Comparison of ENCODE assay signal across 12 cellular contexts in the genomic region with DNA sequence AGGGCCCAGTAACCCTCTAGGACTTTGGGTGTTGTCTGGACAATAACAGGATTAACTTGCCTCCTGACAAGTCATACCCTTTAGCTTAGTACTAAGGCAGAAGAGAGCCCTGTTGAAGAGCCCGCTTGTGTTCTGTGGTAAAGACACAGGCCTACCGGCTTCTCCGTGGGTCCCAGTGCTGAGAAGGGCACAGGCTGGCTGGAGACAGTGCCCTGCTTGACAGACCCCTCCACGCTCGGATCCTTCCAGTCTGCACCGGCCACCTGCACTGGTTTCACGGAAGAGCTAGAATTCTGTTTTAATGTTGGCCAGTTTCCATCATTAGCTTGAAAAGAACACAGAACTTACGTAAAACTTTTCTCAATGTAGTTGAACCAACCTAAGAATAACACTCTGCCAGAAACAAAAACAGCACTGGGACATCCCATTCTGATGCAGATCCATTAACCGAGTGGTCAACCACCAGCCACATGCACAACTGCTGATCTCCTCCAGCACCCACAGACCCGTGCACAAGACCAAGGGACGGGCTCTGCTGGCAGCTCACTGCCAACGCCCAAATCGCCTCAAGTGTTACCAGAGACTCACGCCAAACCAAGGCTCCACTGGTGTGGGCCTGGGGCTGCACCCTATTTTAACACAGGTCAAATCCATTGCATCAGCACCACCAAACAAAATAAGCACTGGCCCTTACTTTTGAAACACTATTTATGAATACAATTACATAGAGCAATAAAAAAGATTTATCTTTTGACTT.
"Had no signal": no experiment of that assay in that cellular context is flagged by ENCODE, and none has a peak within 500 bp of the region (broad histone marks: within the 10 kb centered on the region; RNA-seq: fewer than 3 reads in every experiment).

No MANE protein-coding gene starts in this region.

- H3K36me3 Mint-ChIP-seq: activated naive CD4-positive, alpha-beta T cell treated with anti-CD3 and anti-CD28 coated beads, Interleukin-2, amount 50 U/mL, for 72 hours had no signal

- H3K4me1 Mint-ChIP-seq: activated B cell treated with CpG ODN at 0.5 μM for 24 hours; activated CD4-positive, alpha-beta T cell treated with anti-CD3 and anti-CD28 coated beads, Interleukin-2, amount 10 ng/mL, durations not matched to agents 24 days and 14 days had no signal

- H3K27me3 Mint-ChIP-seq: activated B cell treated with CpG ODN at 0.5 μM for 24 hours; activated CD4-positive, alpha-beta T cell treated with anti-CD3 and anti-CD28 coated beads, Interleukin-2, amount 10 ng/mL, durations not matched to agents 24 days and 14 days had no signal

- H3K9me3 Mint-ChIP-seq: activated B cell treated with CpG ODN at 0.5 μM for 24 hours; activated CD4-positive, alpha-beta T cell treated with anti-CD3 and anti-CD28 coated beads, Interleukin-2, amount 10 ng/mL, durations not matched to agents 24 days and 14 days; activated naive CD4-positive, alpha-beta T cell treated with anti-CD3 and anti-CD28 coated beads, Interleukin-2, amount 50 U/mL, for 72 hours; neural progenitor cell had no signal

- DNase-seq: activated B cell treated with CpG ODN at 0.5 μM for 24 hours; activated CD4-positive, alpha-beta T cell treated with anti-CD3 and anti-CD28 coated beads, Interleukin-2, amount 10 ng/mL, durations not matched to agents 24 days and 14 days; activated effector memory CD4-positive, alpha-beta T cell treated with Interleukin-2 at 50 U/mL for 16 hours; activated T-cell treated with anti-CD3 and anti-CD28 coated beads for 4 hours; amniotic stem cell; gastrocnemius medialis; T-helper 2 cell had no signal

- H3K4me3 Mint-ChIP-seq: activated B cell treated with CpG ODN at 0.5 μM for 24 hours; activated CD4-positive, alpha-beta T cell treated with anti-CD3 and anti-CD28 coated beads, Interleukin-2, amount 10 ng/mL, durations not matched to agents 24 days and 14 days; neural progenitor cell had no signal

- ATAC-seq: activated naive CD4-positive, alpha-beta T cell treated with anti-CD3 and anti-CD28 coated beads, Interleukin-2, amount 50 U/mL, for 72 hours; gastrocnemius medialis; pancreas had no signal

- H3K9me3 ChIP-seq: breast epithelium, gastrocnemius medialis, pancreas, tibial nerve had no signal

- H3K4me3 ChIP-seq: breast epithelium, gastrocnemius medialis, neural progenitor cell, pancreas, tibial nerve had no signal

- H3K36me3 ChIP-seq: breast epithelium, neural progenitor cell had no signal

- H3K4me1 ChIP-seq: pancreas had no signal

- H3K27me3 ChIP-seq: breast epithelium, gastrocnemius medialis, neural progenitor cell, pancreas, tibial nerve had no signal

- H3K27ac ChIP-seq: breast epithelium, gastrocnemius medialis, neural progenitor cell, pancreas had no signal

- H3K9ac ChIP-seq: neural progenitor cell had no signal

- H3K27ac Mint-ChIP-seq: activated B cell treated with CpG ODN at 0.5 μM for 24 hours; activated CD4-positive, alpha-beta T cell treated with anti-CD3 and anti-CD28 coated beads, Interleukin-2, amount 10 ng/mL, durations not matched to agents 24 days and 14 days; neural progenitor cell had no signal
